1 cellular context compared by ENCODE assay signal in the genomic region with DNA sequence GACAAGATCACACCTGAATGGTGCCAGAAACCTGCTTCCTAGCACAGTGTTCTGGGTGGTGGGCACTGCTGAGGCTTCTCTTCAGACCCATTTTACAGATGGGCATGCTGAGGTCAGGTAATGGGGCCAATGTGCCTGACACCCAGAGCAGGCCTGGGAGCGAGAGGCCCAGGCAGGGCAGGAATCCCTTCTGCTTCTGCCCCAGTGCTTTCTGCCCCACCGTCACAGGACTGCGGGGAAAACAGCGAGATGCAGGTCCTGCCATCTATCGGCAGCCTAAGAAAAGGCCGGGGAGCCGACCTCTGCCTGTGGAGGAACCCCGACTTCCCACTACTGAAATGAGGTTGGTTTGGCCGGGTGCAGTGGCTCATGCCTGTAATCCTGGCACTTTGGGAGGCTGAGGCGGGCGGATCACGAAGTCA.
TF ChIP-seq lines count a peak whose summit lies in the region.

No MANE protein-coding gene starts in this region.

TF ChIP-seq in SK-N-SH treated with all-trans-retinoic acid at 6 μM for 48 hours, 23 proteins besides CTCF, POLR2A, EP300 and RAD21 (continued from another document):
- TF ChIP-seq, protein P1, sequence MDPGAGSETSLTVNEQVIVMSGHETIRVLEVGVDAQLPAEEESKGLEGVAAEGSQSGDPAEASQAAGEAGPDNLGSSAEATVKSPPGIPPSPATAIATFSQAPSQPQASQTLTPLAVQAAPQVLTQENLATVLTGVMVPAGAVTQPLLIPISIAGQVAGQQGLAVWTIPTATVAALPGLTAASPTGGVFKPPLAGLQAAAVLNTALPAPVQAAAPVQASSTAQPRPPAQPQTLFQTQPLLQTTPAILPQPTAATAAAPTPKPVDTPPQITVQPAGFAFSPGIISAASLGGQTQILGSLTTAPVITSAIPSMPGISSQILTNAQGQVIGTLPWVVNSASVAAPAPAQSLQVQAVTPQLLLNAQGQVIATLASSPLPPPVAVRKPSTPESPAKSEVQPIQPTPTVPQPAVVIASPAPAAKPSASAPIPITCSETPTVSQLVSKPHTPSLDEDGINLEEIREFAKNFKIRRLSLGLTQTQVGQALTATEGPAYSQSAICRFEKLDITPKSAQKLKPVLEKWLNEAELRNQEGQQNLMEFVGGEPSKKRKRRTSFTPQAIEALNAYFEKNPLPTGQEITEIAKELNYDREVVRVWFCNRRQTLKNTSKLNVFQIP (CRISPR knock-in tag; IDR thresholded peaks at IDR 0.05; ENCODE audit: borderline replicate concordance, low read depth) = no peak
- no peak for TF ChIP-seq BACH2 (CRISPR knock-in tag; IDR thresholded peaks at IDR 0.05; ENCODE audit: borderline replicate concordance)
- TF ChIP-seq, protein P2, sequence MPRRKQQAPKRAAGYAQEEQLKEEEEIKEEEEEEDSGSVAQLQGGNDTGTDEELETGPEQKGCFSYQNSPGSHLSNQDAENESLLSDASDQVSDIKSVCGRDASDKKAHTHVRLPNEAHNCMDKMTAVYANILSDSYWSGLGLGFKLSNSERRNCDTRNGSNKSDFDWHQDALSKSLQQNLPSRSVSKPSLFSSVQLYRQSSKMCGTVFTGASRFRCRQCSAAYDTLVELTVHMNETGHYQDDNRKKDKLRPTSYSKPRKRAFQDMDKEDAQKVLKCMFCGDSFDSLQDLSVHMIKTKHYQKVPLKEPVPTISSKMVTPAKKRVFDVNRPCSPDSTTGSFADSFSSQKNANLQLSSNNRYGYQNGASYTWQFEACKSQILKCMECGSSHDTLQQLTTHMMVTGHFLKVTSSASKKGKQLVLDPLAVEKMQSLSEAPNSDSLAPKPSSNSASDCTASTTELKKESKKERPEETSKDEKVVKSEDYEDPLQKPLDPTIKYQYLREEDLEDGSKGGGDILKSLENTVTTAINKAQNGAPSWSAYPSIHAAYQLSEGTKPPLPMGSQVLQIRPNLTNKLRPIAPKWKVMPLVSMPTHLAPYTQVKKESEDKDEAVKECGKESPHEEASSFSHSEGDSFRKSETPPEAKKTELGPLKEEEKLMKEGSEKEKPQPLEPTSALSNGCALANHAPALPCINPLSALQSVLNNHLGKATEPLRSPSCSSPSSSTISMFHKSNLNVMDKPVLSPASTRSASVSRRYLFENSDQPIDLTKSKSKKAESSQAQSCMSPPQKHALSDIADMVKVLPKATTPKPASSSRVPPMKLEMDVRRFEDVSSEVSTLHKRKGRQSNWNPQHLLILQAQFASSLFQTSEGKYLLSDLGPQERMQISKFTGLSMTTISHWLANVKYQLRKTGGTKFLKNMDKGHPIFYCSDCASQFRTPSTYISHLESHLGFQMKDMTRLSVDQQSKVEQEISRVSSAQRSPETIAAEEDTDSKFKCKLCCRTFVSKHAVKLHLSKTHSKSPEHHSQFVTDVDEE (CRISPR knock-in tag; IDR thresholded peaks at IDR 0.05) = no peak
- TF ChIP-seq, protein P3, sequence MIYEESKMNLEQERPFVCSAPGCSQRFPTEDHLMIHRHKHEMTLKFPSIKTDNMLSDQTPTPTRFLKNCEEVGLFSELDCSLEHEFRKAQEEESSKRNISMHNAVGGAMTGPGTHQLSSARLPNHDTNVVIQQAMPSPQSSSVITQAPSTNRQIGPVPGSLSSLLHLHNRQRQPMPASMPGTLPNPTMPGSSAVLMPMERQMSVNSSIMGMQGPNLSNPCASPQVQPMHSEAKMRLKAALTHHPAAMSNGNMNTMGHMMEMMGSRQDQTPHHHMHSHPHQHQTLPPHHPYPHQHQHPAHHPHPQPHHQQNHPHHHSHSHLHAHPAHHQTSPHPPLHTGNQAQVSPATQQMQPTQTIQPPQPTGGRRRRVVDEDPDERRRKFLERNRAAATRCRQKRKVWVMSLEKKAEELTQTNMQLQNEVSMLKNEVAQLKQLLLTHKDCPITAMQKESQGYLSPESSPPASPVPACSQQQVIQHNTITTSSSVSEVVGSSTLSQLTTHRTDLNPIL (CRISPR knock-in tag; IDR thresholded peaks at IDR 0.05; ENCODE audit: low read depth) = no peak
- TF ChIP-seq TOX (CRISPR knock-in tag; IDR thresholded peaks at IDR 0.05; ENCODE audit: borderline replicate concordance) = no peak
- TF ChIP-seq ZNF70 (CRISPR knock-in tag; IDR thresholded peaks at IDR 0.05) = no peak
- no peak for TF ChIP-seq TCF4 (CRISPR knock-in tag; IDR thresholded peaks at IDR 0.05; ENCODE audit: borderline replicate concordance)
- TF ChIP-seq, protein P4, sequence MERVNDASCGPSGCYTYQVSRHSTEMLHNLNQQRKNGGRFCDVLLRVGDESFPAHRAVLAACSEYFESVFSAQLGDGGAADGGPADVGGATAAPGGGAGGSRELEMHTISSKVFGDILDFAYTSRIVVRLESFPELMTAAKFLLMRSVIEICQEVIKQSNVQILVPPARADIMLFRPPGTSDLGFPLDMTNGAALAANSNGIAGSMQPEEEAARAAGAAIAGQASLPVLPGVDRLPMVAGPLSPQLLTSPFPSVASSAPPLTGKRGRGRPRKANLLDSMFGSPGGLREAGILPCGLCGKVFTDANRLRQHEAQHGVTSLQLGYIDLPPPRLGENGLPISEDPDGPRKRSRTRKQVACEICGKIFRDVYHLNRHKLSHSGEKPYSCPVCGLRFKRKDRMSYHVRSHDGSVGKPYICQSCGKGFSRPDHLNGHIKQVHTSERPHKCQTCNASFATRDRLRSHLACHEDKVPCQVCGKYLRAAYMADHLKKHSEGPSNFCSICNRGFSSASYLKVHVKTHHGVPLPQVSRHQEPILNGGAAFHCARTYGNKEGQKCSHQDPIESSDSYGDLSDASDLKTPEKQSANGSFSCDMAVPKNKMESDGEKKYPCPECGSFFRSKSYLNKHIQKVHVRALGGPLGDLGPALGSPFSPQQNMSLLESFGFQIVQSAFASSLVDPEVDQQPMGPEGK (CRISPR knock-in tag; IDR thresholded peaks at IDR 0.05; ENCODE audit: borderline replicate concordance) = no peak
- no peak for TF ChIP-seq RARB (CRISPR knock-in tag; IDR thresholded peaks at IDR 0.05)
- TF ChIP-seq ISL1 (CRISPR knock-in tag; IDR thresholded peaks at IDR 0.05) = no peak
